Comparison of ENCODE assay signal across 24 cellular contexts in genomic region chr12:108595711-108596647, GRCh38. TPM values are rescaled to one million over a fixed set of nuclear protein-coding genes. Genes with fewer than 3 reads are reported as not detected.
DNase-seq lines count a peak whose midpoint lies in the region; ATAC-seq, FAIRE-seq and TF ChIP-seq lines count a peak whose summit lies in the region.
"Had no signal": no experiment of that assay in that cellular context is flagged by ENCODE, and none has a peak within 500 bp of the region (broad histone marks: within the 10 kb centered on the region; RNA-seq: fewer than 3 reads in every experiment).

No MANE protein-coding gene starts in this region.

- peaks cover 7% of the 10 kb centered on the region for H4K20me1 ChIP-seq in astrocyte (ENCODE audit: insufficient read depth, low read length)

- intact Hi-C loops in kidney (cut with DNase I), result no loop called here
- intact Hi-C loops in psoas muscle (cut with DNase I), result no loop called here

- no peaks in the 10 kb centered on the region for H3K4me1 ChIP-seq in astrocyte (ENCODE audit: insufficient read depth, low read length)
- H3K4me1 ChIP-seq in kidney (ENCODE audit: control insufficient read depth in 1 of 2, insufficient read depth in 1 of 2, low read depth in 1 of 2, low read length in 2 of 2), result no peaks in the 10 kb centered on the region
- peaks cover 9% of the 10 kb centered on the region for H3K4me1 ChIP-seq in suprapubic skin
- H3K4me1 ChIP-seq in SJCRH30, result peaks cover 13% of the 10 kb centered on the region; the same call in 1 of the 2 replicates
- H3K4me1 ChIP-seq in psoas muscle, result no peaks in the 10 kb centered on the region
- H3K4me1 ChIP-seq: body of pancreas, Caco-2 had no signal

- TF ChIP-seq CTCF in astrocyte (IDR thresholded peaks at IDR 0.05; ENCODE audit: insufficient read depth, low read depth, low read length) (no peak), kidney (IDR thresholded peaks at IDR 0.05; ENCODE audit: borderline replicate concordance, extremely low read depth, insufficient read depth) (no peak), suprapubic skin (IDR thresholded peaks at IDR 0.05) (no peak), psoas muscle (IDR thresholded peaks at IDR 0.05) (no peak)

- H3K79me2 ChIP-seq in astrocyte (ENCODE audit: insufficient read depth, low read length), result no peaks in the 10 kb centered on the region

- ATAC-seq in HG03460 (IDR thresholded peaks at IDR 0.05; ENCODE audit: unreplicated experiment) (no peak), psoas muscle (no peak)
- ATAC-seq: activated CD8-positive, alpha-beta T cell treated with anti-CD3 and anti-CD28 coated beads for 36 hours; activated naive CD4-positive, alpha-beta T cell treated with anti-CD3 and anti-CD28 coated beads, Interleukin-2, amount 50 U/mL, for 72 hours; activated T-cell treated with anti-CD3 and anti-CD28 coated beads, Interleukin-2, amount 50 U/mL, for 4 hours; body of pancreas had no signal

- no peak overlapping the region for H2AFZ ChIP-seq in astrocyte (ENCODE audit: low read depth, low read length)

- 68% methylated on average over 6 of the region's 17 CpGs for WGBS in suprapubic skin
- WGBS in psoas muscle, 3 donors, result 71 to 75% (median 75%) methylated on average over 17 of the region's 17 CpGs

- H3K27ac ChIP-seq in astrocyte (ENCODE audit: low read depth, low read length) (no peak overlapping the region), kidney (ENCODE audit: low read depth in 2 of 2, low read length in 2 of 2) (peak overlapping the region; percentile 32 to 41), suprapubic skin (no peak overlapping the region), SJCRH30 (no peak overlapping the region), psoas muscle (no peak overlapping the region)
- H3K27ac ChIP-seq: body of pancreas, KMS-11 had no signal

- no peaks in the 10 kb centered on the region for H3K9me3 ChIP-seq in astrocyte (ENCODE audit: insufficient read depth, low read depth, low read length)
- no peaks in the 10 kb centered on the region for H3K9me3 ChIP-seq in kidney (ENCODE audit: control insufficient read depth in 1 of 2, low read length in 2 of 2)
- no peaks in the 10 kb centered on the region for H3K9me3 ChIP-seq in suprapubic skin
- H3K9me3 ChIP-seq in SJCRH30 (replicated peaks), result no peaks in the 10 kb centered on the region
- no peaks in the 10 kb centered on the region for H3K9me3 ChIP-seq in psoas muscle
- H3K9me3 ChIP-seq: body of pancreas, Caco-2 had no signal

- H3K4me2 ChIP-seq in astrocyte (ENCODE audit: low read length), result peak overlapping the region; percentile 81
- H3K4me2 ChIP-seq: KMS-11 had no signal

- H3K27ac Mint-ChIP-seq in astrocyte (ENCODE audit: unreplicated experiment), result no peak overlapping the region
- H3K27ac Mint-ChIP-seq: activated B cell treated with CpG ODN at 0.5 μM for 24 hours; activated CD8-positive, alpha-beta T cell treated with anti-CD3 and anti-CD28 coated beads for 36 hours; activated naive CD4-positive, alpha-beta T cell treated with anti-CD3 and anti-CD28 coated beads, Interleukin-2, amount 50 U/mL, for 72 hours; natural killer cell treated with Interleukin-12 subunit alpha and Interleukin-12 subunit beta and Interleukin-15 and Interleukin-18, amount 100 ng/mL, for 72 hours; T-helper 2 cell treated with Interferon-gamma antibody and Interleukin-4, amounts not matched to agents 5 μg/mL and 100 μg/mL, for 36 hours; type B pancreatic cell had no signal

- H3K9ac ChIP-seq in astrocyte (ENCODE audit: low read length) (no peak overlapping the region), kidney (ENCODE audit: low read length in 2 of 2) (peak overlapping the region in 1 of 2 donors; percentile 34)
- H3K9ac ChIP-seq: KMS-11 had no signal

- no peak for TF ChIP-seq EP300 in suprapubic skin (IDR thresholded peaks at IDR 0.05)

- H3K36me3 ChIP-seq in astrocyte (ENCODE audit: insufficient read depth, low read length) (no peaks in the 10 kb centered on the region), kidney (ENCODE audit: control insufficient read depth in 1 of 2, insufficient read depth in 2 of 2, low read length in 2 of 2) (no peaks in the 10 kb centered on the region), suprapubic skin (no peaks in the 10 kb centered on the region), SJCRH30 (no peaks in the 10 kb centered on the region), psoas muscle (ENCODE audit: insufficient read depth in 1 of 2, low read depth in 1 of 2) (no peaks in the 10 kb centered on the region)

- H3K4me3 ChIP-seq in astrocyte (ENCODE audit: insufficient read depth, low read depth, low read length) (no peak overlapping the region), kidney (ENCODE audit: low read length in 2 of 2) (no peak overlapping the region), suprapubic skin (peak overlapping the region; percentile 41), SJCRH30 (no peak overlapping the region), psoas muscle (no peak overlapping the region)
- H3K4me3 ChIP-seq: body of pancreas had no signal

- no peak overlapping the region for H3K4me3 Mint-ChIP-seq in astrocyte (ENCODE audit: unreplicated experiment)
- H3K4me3 Mint-ChIP-seq: activated B cell treated with CpG ODN at 0.5 μM for 24 hours; activated CD8-positive, alpha-beta T cell treated with anti-CD3 and anti-CD28 coated beads for 36 hours; activated T-cell treated with anti-CD3 and anti-CD28 coated beads, Interleukin-2, amount 50 U/mL, for 4 hours; natural killer cell treated with Interleukin-12 subunit alpha and Interleukin-12 subunit beta and Interleukin-15 and Interleukin-18, amount 100 ng/mL, for 72 hours; T-helper 2 cell treated with Interferon-gamma antibody and Interleukin-4, amounts not matched to agents 5 μg/mL and 100 μg/mL, for 36 hours; type B pancreatic cell had no signal

- H3K4me1 Mint-ChIP-seq in astrocyte (ENCODE audit: low read depth, unreplicated experiment), result no peaks in the 10 kb centered on the region
- H3K4me1 Mint-ChIP-seq: activated B cell treated with CpG ODN at 0.5 μM for 24 hours had no signal

- peaks cover 13% of the 10 kb centered on the region for H3K27me3 Mint-ChIP-seq in astrocyte (ENCODE audit: low read depth, unreplicated experiment)
- H3K27me3 Mint-ChIP-seq: activated CD8-positive, alpha-beta T cell treated with anti-CD3 and anti-CD28 coated beads for 36 hours; natural killer cell treated with Interleukin-12 subunit alpha and Interleukin-12 subunit beta and Interleukin-15 and Interleukin-18, amount 100 ng/mL, for 72 hours; type B pancreatic cell had no signal

- DNase-seq in D341Med (ENCODE audit: low spot score), result peak; percentile 15
- DNase-seq in astrocyte (ENCODE audit: low read depth), result no peak
- DNase-seq in kidney, result peak; percentile 49
- DNase-seq in suprapubic skin (ENCODE audit: low spot score in 2 of 2), result no peak
- no peak for DNase-seq in OCI-M1 (lab: John Stamatoyannopoulos, UW)
- DNase-seq in SJCRH30, result no peak
- no peak for DNase-seq in psoas muscle
- DNase-seq: activated B cell treated with CpG ODN at 0.5 μM for 24 hours; activated CD8-positive, alpha-beta T cell treated with anti-CD3 and anti-CD28 coated beads for 36 hours; activated T-cell treated with anti-CD3 and anti-CD28 coated beads, Interleukin-2, amount 50 U/mL, for 4 hours; body of pancreas; Caco-2; NCI-H1105 treated with DMSO at 0.1 percent for 48 hours; NCI-H524 treated with DMSO at 0.1 percent for 48 hours; SHP77; stimulated activated CD4-positive, alpha-beta T cell treated with anti-CD3 and anti-CD28 coated beads, Interleukin-12 subunit alpha, Interleukin-12 subunit beta, amount 100 ng/mL, for 4 hours had no signal

- H3K9me3 Mint-ChIP-seq in astrocyte (ENCODE audit: unreplicated experiment), result no peaks in the 10 kb centered on the region
- H3K9me3 Mint-ChIP-seq: activated B cell treated with CpG ODN at 0.5 μM for 24 hours; activated CD8-positive, alpha-beta T cell treated with anti-CD3 and anti-CD28 coated beads for 36 hours; activated naive CD4-positive, alpha-beta T cell treated with anti-CD3 and anti-CD28 coated beads, Interleukin-2, amount 50 U/mL, for 72 hours; activated T-cell treated with anti-CD3 and anti-CD28 coated beads, Interleukin-2, amount 50 U/mL, for 4 hours; natural killer cell treated with Interleukin-12 subunit alpha and Interleukin-12 subunit beta and Interleukin-15 and Interleukin-18, amount 100 ng/mL, for 72 hours; T-helper 2 cell treated with Interferon-gamma antibody and Interleukin-4, amounts not matched to agents 5 μg/mL and 100 μg/mL, for 36 hours; type B pancreatic cell had no signal

- H3K27me3 ChIP-seq in astrocyte (ENCODE audit: insufficient read depth, low read length) (no peaks in the 10 kb centered on the region), suprapubic skin (no peaks in the 10 kb centered on the region), SJCRH30 (no peaks in the 10 kb centered on the region), psoas muscle (ENCODE audit: insufficient read depth in 3 of 3, low read length in 2 of 3) (no peaks in the 10 kb centered on the region)
- H3K27me3 ChIP-seq: body of pancreas had no signal

- TF ChIP-seq POLR2A in suprapubic skin (IDR thresholded peaks at IDR 0.05), result no peak

- no peaks in the 10 kb centered on the region for H3K36me3 Mint-ChIP-seq in astrocyte (ENCODE audit: low read depth, unreplicated experiment)
- H3K36me3 Mint-ChIP-seq: activated naive CD4-positive, alpha-beta T cell treated with anti-CD3 and anti-CD28 coated beads, Interleukin-2, amount 50 U/mL, for 72 hours; natural killer cell treated with Interleukin-12 subunit alpha and Interleukin-12 subunit beta and Interleukin-15 and Interleukin-18, amount 100 ng/mL, for 72 hours; type B pancreatic cell had no signal

- FAIRE-seq in astrocyte (lab: Jason Lieb, UNC) (no peak), kidney (lab: Jason Lieb, UNC) (no peak)

RNA-seq across cellular contexts. Expression of gene TMEM119, which starts 1.9 kb away (rescaled TPM):
- total RNA-seq in astrocyte (0.91 and 1.8 TPM in 2 replicates), kidney (15.8 TPM), suprapubic skin (10 to 100 TPM in 1 of 4 donors, 1 to 10 TPM in 2, under 1 TPM in 1; 0.24 to 10.9 (median 6.3) TPM), psoas muscle (1 to 10 TPM in 2 of 4 donors, under 1 TPM in 2; 0.25 to 2.6 (median 0.68) TPM)
- polyA plus RNA-seq in kidney (ENCODE audit: insufficient read depth, low read depth, low replicate concordance) (4.1 TPM), psoas muscle (under 1 TPM; 0.31 to 0.99 (median 0.34) TPM)
- total RNA-seq in SJCRH30 (2014; rRNA removed; shearing (Covaris generic)), result 19.1 TPM in 2 replicates
- total RNA-seq: activated B cell treated with CpG ODN at 0.5 μM for 24 hours; activated CD8-positive, alpha-beta T cell treated with anti-CD3 and anti-CD28 coated beads for 36 hours; Caco-2; glomerular endothelial cell; lung microvascular endothelial cell; natural killer cell treated with Interleukin-12 subunit alpha and Interleukin-12 subunit beta and Interleukin-15 and Interleukin-18, amount 100 ng/mL, for 72 hours had no signal

RNA-seq across cellular contexts. Expression of gene ISCU, which starts 33.6 kb away (rescaled TPM):
- total RNA-seq in astrocyte, result 121 and 124 TPM in 2 replicates
- 183 TPM for total RNA-seq in kidney
- 511 TPM for polyA plus RNA-seq in kidney (ENCODE audit: insufficient read depth, low read depth, low replicate concordance)
- total RNA-seq in suprapubic skin, result 100 to 1,000 TPM; 105 to 148 (median 134) TPM
- 65.0 and 70.1 TPM in 2 replicates for total RNA-seq in SJCRH30 (2014; rRNA removed; shearing (Covaris generic))
- 100 to 1,000 TPM; 148 to 225 (median 212) TPM for total RNA-seq in psoas muscle
- 100 to 1,000 TPM; 190 to 352 (median 220) TPM for polyA plus RNA-seq in psoas muscle

RNA-seq across cellular contexts. Expression of gene SART3, which starts 35.0 kb away (rescaled TPM):
- 39.9 and 48.4 TPM in 2 replicates for total RNA-seq in astrocyte
- 59.1 TPM for total RNA-seq in kidney
- 14.9 TPM for polyA plus RNA-seq in kidney (ENCODE audit: insufficient read depth, low read depth, low replicate concordance)
- 10 to 100 TPM; 46.1 to 77.0 (median 62.8) TPM for total RNA-seq in suprapubic skin
- 101 and 104 TPM in 2 replicates for total RNA-seq in SJCRH30 (2014; rRNA removed; shearing (Covaris generic))
- 10 to 100 TPM; 22.3 to 32.7 (median 24.9) TPM for total RNA-seq in psoas muscle
- 10 to 100 TPM; 13.4 to 35.3 (median 22.5) TPM for polyA plus RNA-seq in psoas muscle

RNA-seq across cellular contexts. Expression of gene SELPLG, which starts 37.7 kb away (rescaled TPM):
- total RNA-seq in astrocyte (4.9 and 5.8 TPM in 2 replicates), kidney (14.3 TPM), suprapubic skin (1 to 10 TPM; 1.3 to 5.6 (median 3.0) TPM), psoas muscle (1 to 10 TPM; 1.5 to 2.3 (median 1.8) TPM)
- polyA plus RNA-seq in kidney (ENCODE audit: insufficient read depth, low read depth, low replicate concordance) (3.7 TPM), psoas muscle (1 to 10 TPM in 2 of 3 donors, under 1 TPM in 1; 0.62 to 3.8 (median 1.2) TPM)
- total RNA-seq in SJCRH30 (2014; rRNA removed; shearing (Covaris generic)), result 0.15 and 0.32 TPM in 2 replicates

Comparison
In these comparisons a context has a peak if more than half of its experiments do, and no peak if none do; other contexts are left out.
1. DNase-seq: peak in D341Med (single experiment) and kidney (single experiment); none in astrocyte (single experiment), suprapubic skin (0 of 2), OCI-M1 (single experiment), SJCRH30 (0 of 2) and psoas muscle (0 of 2).
2. H3K27ac ChIP-seq: peak in kidney (2 of 2); none in astrocyte (single experiment), suprapubic skin (single experiment), SJCRH30 (single experiment) and psoas muscle (single experiment).